In genomic region chr9:93820667-93821306, GRCh38 we compare ENCODE assay signal across 17 cellular contexts.
DNase-seq lines count a peak whose midpoint lies in the region; ATAC-seq and TF ChIP-seq lines count a peak whose summit lies in the region.
"Had no signal": no experiment of that assay in that cellular context is flagged by ENCODE, and none has a peak within 500 bp of the region (broad histone marks: within the 10 kb centered on the region; RNA-seq: fewer than 3 reads in every experiment).

No MANE protein-coding gene starts in this region.

- ATAC-seq in HG03175 (IDR thresholded peaks at IDR 0.05; ENCODE audit: unreplicated experiment) (no peak), esophagus mucosa (no peak)

- H3K27me3 ChIP-seq in testis: no peaks in the 10 kb centered on the region

- no peaks in the 10 kb centered on the region for H3K4me1 Mint-ChIP-seq in neural crest cell
- H3K4me1 Mint-ChIP-seq: IgD-negative memory B cell, immature natural killer cell had no signal

- intact Hi-C loops in testis (cut with DNase I; ENCODE audit: low total_unique reads): no loop called here

- no peaks in the 10 kb centered on the region for H3K9me3 Mint-ChIP-seq in neural crest cell
- H3K9me3 Mint-ChIP-seq: immature natural killer cell had no signal

- WGBS in testis, 2 donors: 66 to 68% methylated on average over 5 to 6 of the region's 6 CpGs

- TF ChIP-seq CTCF in GM20000 (IDR thresholded peaks at IDR 0.05; ENCODE audit: extremely low read depth, missing control alignments) (no peak), neural crest cell (conservative IDR thresholded peaks at IDR 0.05) (peak; percentile 17), testis (IDR thresholded peaks at IDR 0.05) (no peak)

- H3K36me3 Mint-ChIP-seq in neural crest cell (ENCODE audit: low read depth): no peaks in the 10 kb centered on the region
- H3K36me3 Mint-ChIP-seq: IgD-negative memory B cell, immature natural killer cell had no signal

- H3K9me3 ChIP-seq in testis: no peaks in the 10 kb centered on the region

- H3K4me1 ChIP-seq in testis: no peaks in the 10 kb centered on the region

- no peak overlapping the region for H3K27ac ChIP-seq in testis

- no peak overlapping the region for H3K4me3 ChIP-seq in testis

- no peak for TF ChIP-seq POLR2A in testis (IDR thresholded peaks at IDR 0.05)

- no peaks in the 10 kb centered on the region for H3K36me3 ChIP-seq in testis (ENCODE audit: low read depth, missing control alignments)

- H3K4me3 Mint-ChIP-seq in neural crest cell: no peak overlapping the region
- H3K4me3 Mint-ChIP-seq: IgD-negative memory B cell, immature natural killer cell had no signal

- no peak overlapping the region for H3K27ac Mint-ChIP-seq in neural crest cell (ENCODE audit: unreplicated experiment)
- H3K27ac Mint-ChIP-seq: IgD-negative memory B cell, immature natural killer cell had no signal

- peak; percentile 54 to 76 for DNase-seq in NCI-H524 (lab: John Stamatoyannopoulos, UW)
- no peak for DNase-seq in NCI-H524 treated with DMSO at 0.1 percent for 48 hours (lab: John Stamatoyannopoulos, UW)
- DNase-seq in GM20000 (ENCODE audit: low spot score): peak; percentile 22
- DNase-seq in RKO (ENCODE audit: low spot score): peak; percentile 54
- DNase-seq in neural crest cell (ENCODE audit: low read depth, low spot score): no peak
- DNase-seq in testis: no peak
- DNase-seq: activated CD4-positive, alpha-beta T cell treated with anti-CD3 and anti-CD28 coated beads for 4 hours; activated T-cell treated with anti-CD3 and anti-CD28 coated beads, Interleukin-2, amount 50 U/mL, for 48 hours; amygdala; DMS79 treated with DMSO at 0.1 percent for 48 hours; immature natural killer cell; midbrain; NCI-H187 treated with DMSO at 0.1 percent for 48 hours; stimulated activated CD4-positive, alpha-beta T cell treated with anti-CD3 and anti-CD28 coated beads, Interleukin-1b, Interleukin-23, amount 100 ng/mL, for 48 hours had no signal

- peaks cover 46% of the 10 kb centered on the region for H3K27me3 Mint-ChIP-seq in neural crest cell (ENCODE audit: low read depth)

Comparison
In these comparisons a context has a peak if more than half of its experiments do, and no peak if none do; other contexts are left out.
1. DNase-seq: peak in NCI-H524 (2 of 2), GM20000 (single experiment) and RKO (single experiment); none in NCI-H524 treated with DMSO at 0.1 percent for 48 hours (single experiment), neural crest cell (single experiment) and testis (single experiment).